20 cellular contexts compared by ENCODE assay signal in genomic region chr11:94866231-94866827, GRCh38.
"Had no signal": no experiment of that assay in that cellular context is flagged by ENCODE, and none has a peak within 500 bp of the region (broad histone marks: within the 10 kb centered on the region; RNA-seq: fewer than 3 reads in every experiment).

No MANE protein-coding gene starts in this region.

- H3K27ac Mint-ChIP-seq: activated CD8-positive, alpha-beta T cell treated with anti-CD3 and anti-CD28 coated beads for 36 hours; activated naive CD4-positive, alpha-beta T cell treated with anti-CD3 and anti-CD28 coated beads for 36 hours; activated T-helper 2 cell treated with anti-CD3 and anti-CD28 coated beads, Interferon-gamma antibody, Interleukin-2, Interleukin-4, amounts not matched to agents 10 μg/mL and 5 μg/mL and 100 μg/mL, durations not matched to agents 14 hours and 24 hours and 36 hours; immature natural killer cell; T-helper 2 cell treated with Interferon-gamma antibody and Interleukin-4, amounts not matched to agents 5 μg/mL and 100 μg/mL, for 36 hours had no signal

- H3K9me3 Mint-ChIP-seq: activated CD8-positive, alpha-beta T cell treated with anti-CD3 and anti-CD28 coated beads for 36 hours; activated naive CD4-positive, alpha-beta T cell treated with anti-CD3 and anti-CD28 coated beads for 36 hours; activated T-helper 2 cell treated with anti-CD3 and anti-CD28 coated beads, Interferon-gamma antibody, Interleukin-2, Interleukin-4, amounts not matched to agents 10 μg/mL and 5 μg/mL and 100 μg/mL, durations not matched to agents 14 hours and 24 hours and 36 hours; immature natural killer cell; naive B cell; T-helper 2 cell treated with Interferon-gamma antibody and Interleukin-4, amounts not matched to agents 5 μg/mL and 100 μg/mL, for 36 hours had no signal

- H3K27me3 Mint-ChIP-seq: activated CD8-positive, alpha-beta T cell treated with anti-CD3 and anti-CD28 coated beads for 36 hours; naive B cell had no signal

- H3K79me2 ChIP-seq: parathyroid adenoma had no signal

- H3K36me3 Mint-ChIP-seq: naive B cell had no signal

- ATAC-seq: activated CD8-positive, alpha-beta T cell treated with anti-CD3 and anti-CD28 coated beads for 36 hours; heart right ventricle; mucosa of descending colon had no signal

- H3K4me1 Mint-ChIP-seq: immature natural killer cell, naive B cell had no signal

- H3K4me3 ChIP-seq: breast epithelium, esophagus muscularis mucosa, heart right ventricle, left ventricle myocardium inferior, mucosa of descending colon, thyroid gland had no signal

- H3K9ac ChIP-seq: parathyroid adenoma had no signal

- H3K9me3 ChIP-seq: breast epithelium, esophagus muscularis mucosa, heart right ventricle, left ventricle myocardium inferior, mucosa of descending colon, thyroid gland had no signal

- H2AFZ ChIP-seq: parathyroid adenoma had no signal

- H3K4me3 Mint-ChIP-seq: activated CD8-positive, alpha-beta T cell treated with anti-CD3 and anti-CD28 coated beads for 36 hours; activated naive CD4-positive, alpha-beta T cell treated with anti-CD3 and anti-CD28 coated beads for 36 hours; immature natural killer cell; T-helper 2 cell treated with Interferon-gamma antibody and Interleukin-4, amounts not matched to agents 5 μg/mL and 100 μg/mL, for 36 hours had no signal

- H3K27me3 ChIP-seq: breast epithelium, esophagus muscularis mucosa, heart right ventricle, thyroid gland had no signal

- H3K36me3 ChIP-seq: breast epithelium had no signal

- H3K27ac ChIP-seq: esophagus muscularis mucosa, heart right ventricle, left ventricle myocardium inferior, parathyroid adenoma, thyroid gland had no signal

- DNase-seq: activated CD4-positive, alpha-beta T cell treated with anti-CD3 and anti-CD28 coated beads for 48 hours; activated CD8-positive, alpha-beta T cell treated with anti-CD3 and anti-CD28 coated beads for 36 hours; activated naive CD4-positive, alpha-beta T cell treated with anti-CD3 and anti-CD28 coated beads for 36 hours; activated T-cell treated with anti-CD3 and anti-CD28 coated beads, Interleukin-2, amount 50 U/mL, for 1 hour; anterior cingulate cortex; cortex of kidney; heart right ventricle; immature natural killer cell; kidney glomerular epithelial cell; left ventricle myocardium inferior; mammary epithelial cell; mucosa of descending colon; naive B cell; stimulated activated naive CD4-positive, alpha-beta T cell; thyroid gland had no signal

- H3K4me1 ChIP-seq: breast epithelium, esophagus muscularis mucosa, heart right ventricle, left ventricle myocardium inferior, parathyroid adenoma, thyroid gland had no signal
